ENCODE assay signal across 10 cellular contexts in genomic region chr21:31124005-31124404, GRCh38.
DNase-seq lines count a peak whose midpoint lies in the region; ATAC-seq lines count a peak whose summit lies in the region.
"Had no signal": no experiment of that assay in that cellular context is flagged by ENCODE, and none has a peak within 500 bp of the region (broad histone marks: within the 10 kb centered on the region; RNA-seq: fewer than 3 reads in every experiment).

No MANE protein-coding gene starts in this region.

- no peaks in the 10 kb centered on the region for H3K9me3 Mint-ChIP-seq in activated CD4-positive, alpha-beta T cell treated with anti-CD3 and anti-CD28 coated beads for 36 hours (ENCODE audit: low read depth)
- no peaks in the 10 kb centered on the region for H3K9me3 Mint-ChIP-seq in activated CD4-positive, alpha-beta T cell treated with anti-CD3 and anti-CD28 coated beads, Interleukin-2, amount 10 ng/mL, durations not matched to agents 24 days and 14 days
- no peaks in the 10 kb centered on the region for H3K9me3 Mint-ChIP-seq in immature natural killer cell

- POLR2A ChIA-PET in activated CD4-positive, alpha-beta T cell treated with anti-CD3 and anti-CD28 coated beads for 36 hours (lab: Charles Lee): no interaction called here

- no peaks in the 10 kb centered on the region for H3K27me3 Mint-ChIP-seq in activated CD4-positive, alpha-beta T cell treated with anti-CD3 and anti-CD28 coated beads for 36 hours
- H3K27me3 Mint-ChIP-seq in activated CD4-positive, alpha-beta T cell treated with anti-CD3 and anti-CD28 coated beads, Interleukin-2, amount 10 ng/mL, durations not matched to agents 24 days and 14 days: no peaks in the 10 kb centered on the region
- peaks cover 3 to 10% (median 7%) of the 10 kb centered on the region in 3 donors for H3K27me3 Mint-ChIP-seq in immature natural killer cell (ENCODE audit: low read depth in 3 of 3)

- ATAC-seq in activated CD4-positive, alpha-beta T cell treated with anti-CD3 and anti-CD28 coated beads for 36 hours: no peak
- ATAC-seq in HG02884 (IDR thresholded peaks at IDR 0.05; ENCODE audit: unreplicated experiment) (peak; percentile 87), GM19035 (IDR thresholded peaks at IDR 0.05; ENCODE audit: unreplicated experiment) (no peak)

- DNase-seq in activated CD4-positive, alpha-beta T cell treated with anti-CD3 and anti-CD28 coated beads for 36 hours: no peak
- DNase-seq in activated CD4-positive, alpha-beta T cell treated with anti-CD3 and anti-CD28 coated beads, Interleukin-2, amount 10 ng/mL, durations not matched to agents 24 days and 14 days: no peak
- DNase-seq in cerebellar cortex (ENCODE audit: low spot score) (peak; percentile 48), pons (ENCODE audit: low spot score) (peak; percentile 71), immature natural killer cell (no peak), GF-D8 (lab: John Stamatoyannopoulos, UW) (no peak)
- DNase-seq: midbrain, NCI-H1436 treated with DMSO at 0.1 percent for 48 hours had no signal

- peaks cover 64% of the 10 kb centered on the region for H3K36me3 Mint-ChIP-seq in activated CD4-positive, alpha-beta T cell treated with anti-CD3 and anti-CD28 coated beads for 36 hours (ENCODE audit: low read depth)
- peaks cover 84% of the 10 kb centered on the region for H3K36me3 Mint-ChIP-seq in activated CD4-positive, alpha-beta T cell treated with anti-CD3 and anti-CD28 coated beads, Interleukin-2, amount 10 ng/mL, durations not matched to agents 24 days and 14 days (ENCODE audit: low read depth)
- H3K36me3 Mint-ChIP-seq in immature natural killer cell: peaks cover 4 to 45% (median 36%) of the 10 kb centered on the region in 3 donors

- intact Hi-C loops in activated CD4-positive, alpha-beta T cell treated with anti-CD3 and anti-CD28 coated beads for 36 hours (cut with DNase I, micrococcal nuclease): no loop called here
- intact Hi-C loops in activated CD4-positive, alpha-beta T cell treated with anti-CD3 and anti-CD28 coated beads, Interleukin-2, amount 10 ng/mL, durations not matched to agents 24 days and 14 days (cut with micrococcal nuclease): no loop called here

- H3K4me1 Mint-ChIP-seq in activated CD4-positive, alpha-beta T cell treated with anti-CD3 and anti-CD28 coated beads for 36 hours: no peaks in the 10 kb centered on the region
- peaks cover 8% of the 10 kb centered on the region for H3K4me1 Mint-ChIP-seq in activated CD4-positive, alpha-beta T cell treated with anti-CD3 and anti-CD28 coated beads, Interleukin-2, amount 10 ng/mL, durations not matched to agents 24 days and 14 days
- no peaks in the 10 kb centered on the region for H3K4me1 Mint-ChIP-seq in immature natural killer cell

- CTCF ChIA-PET in activated CD4-positive, alpha-beta T cell treated with anti-CD3 and anti-CD28 coated beads for 36 hours (lab: Charles Lee): no interaction called here

- H3K27ac Mint-ChIP-seq in activated CD4-positive, alpha-beta T cell treated with anti-CD3 and anti-CD28 coated beads for 36 hours: peak overlapping the region; percentile 4
- H3K27ac Mint-ChIP-seq in activated CD4-positive, alpha-beta T cell treated with anti-CD3 and anti-CD28 coated beads, Interleukin-2, amount 10 ng/mL, durations not matched to agents 24 days and 14 days: no peak overlapping the region
- H3K27ac Mint-ChIP-seq in immature natural killer cell: no peak overlapping the region

- H3K4me3 Mint-ChIP-seq in activated CD4-positive, alpha-beta T cell treated with anti-CD3 and anti-CD28 coated beads for 36 hours: no peak overlapping the region
- no peak overlapping the region for H3K4me3 Mint-ChIP-seq in activated CD4-positive, alpha-beta T cell treated with anti-CD3 and anti-CD28 coated beads, Interleukin-2, amount 10 ng/mL, durations not matched to agents 24 days and 14 days
- no peak overlapping the region for H3K4me3 Mint-ChIP-seq in immature natural killer cell

Comparison
In these comparisons a context has a peak if more than half of its experiments do, and no peak if none do; other contexts are left out.
1. DNase-seq: peak in cerebellar cortex (single experiment) and pons (single experiment); none in activated CD4-positive, alpha-beta T cell treated with anti-CD3 and anti-CD28 coated beads for 36 hours (single experiment), activated CD4-positive, alpha-beta T cell treated with anti-CD3 and anti-CD28 coated beads, Interleukin-2, amount 10 ng/mL, durations not matched to agents 24 days and 14 days (single experiment), immature natural killer cell (0 of 3) and GF-D8 (single experiment).